ENCODE assay signal across 14 cellular contexts in genomic region chr17:30454635-30455034, GRCh38.
"Had no signal": no experiment of that assay in that cellular context is flagged by ENCODE, and none has a peak within 500 bp of the region (broad histone marks: within the 10 kb centered on the region; RNA-seq: fewer than 3 reads in every experiment).

No MANE protein-coding gene starts in this region.

- H3K4me3 ChIP-seq: adrenal gland, cardiac muscle cell, mucosa of descending colon, tibial artery, uterus had no signal

- H3K4me3 Mint-ChIP-seq: activated CD4-positive, alpha-beta memory T cell treated with anti-CD3 and anti-CD28 coated beads for 36 hours; activated T-cell treated with anti-CD3 and anti-CD28 coated beads, Interleukin-2, amount 50 U/mL, for 4 hours; memory B cell; naive thymus-derived CD8-positive, alpha-beta T cell; stimulated activated memory B cell treated with anti-CD40 and anti-IgM and Interleukin-4, amounts not matched to agents 10 μg/mL and 1 μg/mL and 100 μg/mL, for 72 hours had no signal

- H3K9me3 Mint-ChIP-seq: activated CD4-positive, alpha-beta memory T cell treated with anti-CD3 and anti-CD28 coated beads for 36 hours; activated T-cell treated with anti-CD3 and anti-CD28 coated beads, Interleukin-2, amount 50 U/mL, for 4 hours had no signal

- DNase-seq: activated CD4-positive, alpha-beta memory T cell treated with anti-CD3 and anti-CD28 coated beads for 36 hours; activated effector memory CD4-positive, alpha-beta T cell treated with Interleukin-2 at 50 U/mL for 16 hours; activated naive CD4-positive, alpha-beta T cell treated with anti-CD3 and anti-CD28 coated beads, Interleukin-2, amount 50 U/mL, for 16 hours; activated T-cell treated with anti-CD3 and anti-CD28 coated beads, Interleukin-2, amount 50 U/mL, for 4 hours; adrenal gland; hippocampal formation; left ventricle myocardium superior; mucosa of descending colon; naive thymus-derived CD8-positive, alpha-beta T cell; tibial artery; uterus had no signal

- H3K27ac Mint-ChIP-seq: activated CD4-positive, alpha-beta memory T cell treated with anti-CD3 and anti-CD28 coated beads for 36 hours; memory B cell; naive thymus-derived CD8-positive, alpha-beta T cell; stimulated activated memory B cell treated with anti-CD40 and anti-IgM and Interleukin-4, amounts not matched to agents 10 μg/mL and 1 μg/mL and 100 μg/mL, for 72 hours had no signal

- H3K27me3 Mint-ChIP-seq: activated CD4-positive, alpha-beta memory T cell treated with anti-CD3 and anti-CD28 coated beads for 36 hours; memory B cell; naive thymus-derived CD8-positive, alpha-beta T cell; stimulated activated memory B cell treated with anti-CD40 and anti-IgM and Interleukin-4, amounts not matched to agents 10 μg/mL and 1 μg/mL and 100 μg/mL, for 72 hours had no signal

- H3K4me1 Mint-ChIP-seq: memory B cell; stimulated activated memory B cell treated with anti-CD40 and anti-IgM and Interleukin-4, amounts not matched to agents 10 μg/mL and 1 μg/mL and 100 μg/mL, for 72 hours had no signal
